ENCODE assay signal across 8 cellular contexts in genomic region chr15:40344631-40345120, GRCh38. TPM values are rescaled to one million over a fixed set of nuclear protein-coding genes. Genes with fewer than 3 reads are reported as not detected.
DNase-seq lines count a peak whose midpoint lies in the region; ATAC-seq, FAIRE-seq and TF ChIP-seq lines count a peak whose summit lies in the region.

No MANE protein-coding gene starts in this region.

- in situ Hi-C loops in HAP-1 (cut with MboI; ENCODE audit: low sequenced_read_pairs), result no loop called here

- H3K27me3 Mint-ChIP-seq in CD14-positive monocyte (ENCODE audit: low read depth in 3 of 3), result peaks cover 0 to 9% (median 7%) of the 10 kb centered on the region in 3 donors
- H3K27me3 Mint-ChIP-seq in naive thymus-derived CD8-positive, alpha-beta T cell, result no peaks in the 10 kb centered on the region

- peaks cover 33% of the 10 kb centered on the region for H3K4me1 Mint-ChIP-seq in CD14-positive monocyte
- peaks cover 0 to 6% (median 2%) of the 10 kb centered on the region in 4 donors for H3K4me1 Mint-ChIP-seq in naive thymus-derived CD8-positive, alpha-beta T cell

- no peak overlapping the region for H3K4me3 Mint-ChIP-seq in CD14-positive monocyte
- H3K4me3 Mint-ChIP-seq in naive thymus-derived CD8-positive, alpha-beta T cell, result no peak overlapping the region

- intact Hi-C loops in CD14-positive monocyte (cut with micrococcal nuclease), result loop anchor here (2.0 to 5.0 kb wide), 2 partner anchors 76 to 78 kb away; no protein-coding TSS in a partner anchor
- intact Hi-C loops in endothelial cell of umbilical vein (cut with micrococcal nuclease), result loop anchor here (1.0 kb wide), 2 partner anchors 38 to 163 kb away; partner anchors contain the start of gene KNSTRN
- intact Hi-C loops in tibial artery (cut with DNase I; ENCODE audit: low total_unique reads), result no loop called here

- no peak overlapping the region for H3K27ac Mint-ChIP-seq in CD14-positive monocyte
- no peak overlapping the region for H3K27ac Mint-ChIP-seq in naive thymus-derived CD8-positive, alpha-beta T cell

- peaks cover 5% of the 10 kb centered on the region for H3K79me2 ChIP-seq in endothelial cell of umbilical vein (ENCODE audit: control insufficient read depth, insufficient read depth, low read length)

- H3K4me3 ChIP-seq in HAP-1 (no peak overlapping the region), endothelial cell of umbilical vein (replicated peaks in 1 of 3; ENCODE audit: insufficient read depth in 1 of 3, low read depth in 1 of 3, low read length in 3 of 3) (no peak overlapping the region), tibial artery (no peak overlapping the region)

- H2AFZ ChIP-seq in endothelial cell of umbilical vein (ENCODE audit: low read depth, low read length), result peak overlapping the region; percentile 70

- no peaks in the 10 kb centered on the region for H4K20me1 ChIP-seq in endothelial cell of umbilical vein (replicated peaks; ENCODE audit: control insufficient read depth, extremely low read depth, insufficient read depth, low read length)

- H3K4me2 ChIP-seq in endothelial cell of umbilical vein (ENCODE audit: insufficient read depth, low read length), result no peak overlapping the region

- CTCF ChIA-PET in endothelial cell of umbilical vein (lab: Charles Lee), result interaction anchor here (0.8 to 3.2 kb wide), 27 partner anchors 11 to 207 kb away, joined by 3 to 82 read pairs (median 7); partner anchors contain the start of genes DISP2, INAFM2, IVD and KNSTRN

- no TSS peak for BruUV-seq in endothelial cell of umbilical vein (replicated peaks; lab: Mats Ljungman, UMichigan)

- no peak for TF ChIP-seq POLR2A in endothelial cell of umbilical vein (IDR thresholded peaks at IDR 0.05; ENCODE audit: low read depth, low read length)

- TF ChIP-seq CTCF in CD14-positive monocyte (IDR thresholded peaks at IDR 0.05), result peak; percentile 85
- peak; percentile 74 to 88 for TF ChIP-seq CTCF in endothelial cell of umbilical vein (IDR thresholded peaks at IDR 0.05; ENCODE audit: extremely low read depth in 1 of 2, insufficient read depth in 1 of 2, low read depth in 1 of 2, low read length in 2 of 2)
- peak; percentile 65 to 80 for TF ChIP-seq CTCF in tibial artery (IDR thresholded peaks at IDR 0.05)

- H3K4me1 ChIP-seq in HAP-1 (peaks cover 15% of the 10 kb centered on the region), endothelial cell of umbilical vein (ENCODE audit: control insufficient read depth, extremely low read depth, insufficient read depth, low read length) (peaks cover 41% of the 10 kb centered on the region), tibial artery (peaks cover 0 to 55% (median 52%) of the 10 kb centered on the region in 4 donors)

- POLR2A ChIA-PET in endothelial cell of umbilical vein (lab: Charles Lee), result no interaction called here
- POLR2A ChIA-PET in naive thymus-derived CD8-positive, alpha-beta T cell (lab: Charles Lee), result interaction anchor here (1.6 to 1.7 kb wide), 2 partner anchors 23 to 77 kb away, joined by 5 read pairs; no protein-coding TSS in a partner anchor

- no peaks in the 10 kb centered on the region for H3K27me3 ChIP-seq in HAP-1 (ENCODE audit: low read depth)
- H3K27me3 ChIP-seq in endothelial cell of umbilical vein (ENCODE audit: control insufficient read depth in 2 of 2, insufficient read depth in 2 of 2, low read length in 2 of 2), result no peaks in the 10 kb centered on the region
- no peaks in the 10 kb centered on the region for H3K27me3 ChIP-seq in tibial artery

- H3K9me1 ChIP-seq in endothelial cell of umbilical vein (replicated peaks; ENCODE audit: control insufficient read depth, extremely low read depth, insufficient read depth, low read length), result no peaks in the 10 kb centered on the region

- no peaks in the 10 kb centered on the region for H3K9me3 ChIP-seq in HAP-1
- no peaks in the 10 kb centered on the region for H3K9me3 ChIP-seq in endothelial cell of umbilical vein (replicated peaks; ENCODE audit: control insufficient read depth, insufficient read depth, low read length)
- H3K9me3 ChIP-seq in tibial artery, result no peaks in the 10 kb centered on the region

- H3K9me3 Mint-ChIP-seq in CD14-positive monocyte, result peaks cover 0 to 5% (median 0%) of the 10 kb centered on the region in 7 donors
- H3K9me3 Mint-ChIP-seq in naive thymus-derived CD8-positive, alpha-beta T cell, result no peaks in the 10 kb centered on the region

- dilution Hi-C loops in endothelial cell of umbilical vein (cut with MboI; ENCODE audit: extremely low pct_ligation_motif_present, low sequenced_read_pairs), result no loop called here

- H3K36me3 Mint-ChIP-seq in CD14-positive monocyte, result no peaks in the 10 kb centered on the region
- no peaks in the 10 kb centered on the region for H3K36me3 Mint-ChIP-seq in naive thymus-derived CD8-positive, alpha-beta T cell

- FAIRE-seq in endothelial cell of umbilical vein (lab: Jason Lieb, UNC), result peak; percentile 92

- peak; percentile 92 to 98 for ATAC-seq in naive thymus-derived CD8-positive, alpha-beta T cell
- ATAC-seq in HG03460 (IDR thresholded peaks at IDR 0.05; ENCODE audit: unreplicated experiment), result no peak

- no peak overlapping the region for H3K9ac ChIP-seq in endothelial cell of umbilical vein (replicated peaks; ENCODE audit: extremely low read depth, insufficient read depth, low read length)

- peak; percentile 78 for DNase-seq in CD14-positive monocyte (ENCODE audit: low spot score)
- peak; percentile 59 to 77 for DNase-seq in HAP-1 (ENCODE audit: low spot score in 2 of 2)
- DNase-seq in NOMO-1 treated with DMSO at 0.1 percent for 48 hours (lab: John Stamatoyannopoulos, UW; ENCODE audit: unreplicated experiment), result peak; percentile 54
- peak; percentile 72 for DNase-seq in activated CD8-positive, alpha-beta memory T cell treated with anti-CD3 and anti-CD28 coated beads, Interleukin-2, amount 50 U/mL, for 4 hours
- peak; percentile 36 for DNase-seq in endothelial cell of umbilical vein (ENCODE audit: low read depth, low spot score)
- DNase-seq in naive thymus-derived CD8-positive, alpha-beta T cell, result peak; percentile 49 to 81 (median 68)
- DNase-seq in tibial artery, result peak; percentile 55 to 83

- H3K36me3 ChIP-seq in HAP-1 (replicated peaks), result no peaks in the 10 kb centered on the region
- H3K36me3 ChIP-seq in endothelial cell of umbilical vein (ENCODE audit: control insufficient read depth in 2 of 2, extremely low read depth in 1 of 2, insufficient read depth in 2 of 2, low read length in 2 of 2), result no peaks in the 10 kb centered on the region
- no peaks in the 10 kb centered on the region for H3K36me3 ChIP-seq in tibial artery

- H3K27ac ChIP-seq in endothelial cell of umbilical vein (ENCODE audit: insufficient read depth, low read depth, low read length) (peak overlapping the region; percentile 96), tibial artery (peak overlapping the region; percentile 90)

RNA-seq across cellular contexts. Expression of gene CCDC9B, which starts 3.9 kb away (rescaled TPM):
- under 1 TPM; 0.13 to 0.39 TPM for polyA plus RNA-seq in CD14-positive monocyte
- 46.0 and 47.3 TPM in 2 replicates for total RNA-seq in endothelial cell of umbilical vein
- 4.8 and 7.6 TPM in 2 replicates for polyA plus RNA-seq in endothelial cell of umbilical vein
- polyA plus RNA-seq in endothelial cell of umbilical vein (2011; cell fraction: cytosol; rRNA removed), result 6.1 and 7.0 TPM in 2 replicates
- 65.5 and 69.4 TPM in 2 replicates for polyA plus RNA-seq in endothelial cell of umbilical vein (2011; cell fraction: nucleus; rRNA removed)
- 32.0 and 33.5 TPM in 2 replicates for polyA plus RNA-seq in endothelial cell of umbilical vein (2012)
- 24.9 and 26.7 TPM in 2 replicates for polyA minus RNA-seq in endothelial cell of umbilical vein
- polyA minus RNA-seq in endothelial cell of umbilical vein (2011; cell fraction: cytosol; rRNA and poly(A)+ RNA removed), result 1.3 TPM
- 28.5 and 32.2 TPM in 2 replicates for polyA minus RNA-seq in endothelial cell of umbilical vein (2011; cell fraction: nucleus; rRNA and poly(A)+ RNA removed)
- 1 to 10 TPM; 1.4 to 1.5 TPM for total RNA-seq in naive thymus-derived CD8-positive, alpha-beta T cell
- under 1 TPM in 2 of 3 donors, not detected in 1; 0.08 to 0.62 TPM for polyA plus RNA-seq in naive thymus-derived CD8-positive, alpha-beta T cell

RNA-seq across cellular contexts. Expression of gene PHGR1, which starts 6.2 kb away (rescaled TPM):
- polyA plus RNA-seq in CD14-positive monocyte, result not detected
- not detected in 2 replicates for total RNA-seq in endothelial cell of umbilical vein
- not detected in 2 replicates for polyA plus RNA-seq in endothelial cell of umbilical vein
- polyA plus RNA-seq in endothelial cell of umbilical vein (2011; cell fraction: cytosol; rRNA removed), result not detected in 2 replicates
- not detected in 2 replicates for polyA plus RNA-seq in endothelial cell of umbilical vein (2011; cell fraction: nucleus; rRNA removed)
- not detected in 2 replicates for polyA plus RNA-seq in endothelial cell of umbilical vein (2012)
- polyA minus RNA-seq in endothelial cell of umbilical vein, result not detected in 2 replicates
- polyA minus RNA-seq in endothelial cell of umbilical vein (2011; cell fraction: cytosol; rRNA and poly(A)+ RNA removed), result not detected
- not detected in 2 replicates for polyA minus RNA-seq in endothelial cell of umbilical vein (2011; cell fraction: nucleus; rRNA and poly(A)+ RNA removed)
- total RNA-seq in naive thymus-derived CD8-positive, alpha-beta T cell, result not detected
- polyA plus RNA-seq in naive thymus-derived CD8-positive, alpha-beta T cell, result not detected

RNA-seq across cellular contexts. Expression of gene DISP2, which starts 13.3 kb away (rescaled TPM):
- under 1 TPM in 1 of 2 donors, not detected in 1; 0.01 TPM for polyA plus RNA-seq in CD14-positive monocyte
- total RNA-seq in endothelial cell of umbilical vein, result 0.65 and 1.2 TPM in 2 replicates
- 0.10 and 0.24 TPM in 2 replicates for polyA plus RNA-seq in endothelial cell of umbilical vein
- 0.05 and 0.13 TPM in 2 replicates for polyA plus RNA-seq in endothelial cell of umbilical vein (2011; cell fraction: cytosol; rRNA removed)
- polyA plus RNA-seq in endothelial cell of umbilical vein (2011; cell fraction: nucleus; rRNA removed), result 0.05 and 0.10 TPM in 2 replicates
- 0.13 and 0.65 TPM in 2 replicates for polyA plus RNA-seq in endothelial cell of umbilical vein (2012)
- polyA minus RNA-seq in endothelial cell of umbilical vein, result 0.06 and 0.73 TPM in 2 replicates
- polyA minus RNA-seq in endothelial cell of umbilical vein (2011; cell fraction: cytosol; rRNA and poly(A)+ RNA removed), result 0.10 TPM
- 0.05 TPM in 2 replicates for polyA minus RNA-seq in endothelial cell of umbilical vein (2011; cell fraction: nucleus; rRNA and poly(A)+ RNA removed)
- under 1 TPM; 0.31 to 0.52 TPM for total RNA-seq in naive thymus-derived CD8-positive, alpha-beta T cell
- under 1 TPM; 0.02 to 0.73 (median 0.42) TPM for polyA plus RNA-seq in naive thymus-derived CD8-positive, alpha-beta T cell

RNA-seq across cellular contexts. Expression of gene INAFM2, which starts 21.2 kb away (rescaled TPM):
- polyA plus RNA-seq in CD14-positive monocyte (1 to 10 TPM; 5.1 to 8.3 TPM), endothelial cell of umbilical vein (9.4 and 10.4 TPM in 2 replicates)
- 23.6 and 24.1 TPM in 2 replicates for total RNA-seq in endothelial cell of umbilical vein
- 11.7 and 14.2 TPM in 2 replicates for polyA plus RNA-seq in endothelial cell of umbilical vein (2011; cell fraction: cytosol; rRNA removed)
- polyA plus RNA-seq in endothelial cell of umbilical vein (2011; cell fraction: nucleus; rRNA removed), result 11.1 and 12.5 TPM in 2 replicates
- polyA plus RNA-seq in endothelial cell of umbilical vein (2012), result 11.4 and 13.4 TPM in 2 replicates
- polyA minus RNA-seq in endothelial cell of umbilical vein, result 10.0 and 13.4 TPM in 2 replicates
- polyA minus RNA-seq in endothelial cell of umbilical vein (2011; cell fraction: cytosol; rRNA and poly(A)+ RNA removed), result 3.3 TPM
- 5.5 and 6.1 TPM in 2 replicates for polyA minus RNA-seq in endothelial cell of umbilical vein (2011; cell fraction: nucleus; rRNA and poly(A)+ RNA removed)
- 1 to 10 TPM; 6.2 to 8.1 TPM for total RNA-seq in naive thymus-derived CD8-positive, alpha-beta T cell
- 1 to 10 TPM in 2 of 3 donors, under 1 TPM in 1; 0.69 to 2.5 (median 1.9) TPM for polyA plus RNA-seq in naive thymus-derived CD8-positive, alpha-beta T cell

RNA-seq across cellular contexts. Expression of gene PLCB2, which starts 36.9 kb away (rescaled TPM):
- 10 to 100 TPM; 56.5 to 74.5 TPM for polyA plus RNA-seq in CD14-positive monocyte
- 1.5 and 4.3 TPM in 2 replicates for total RNA-seq in endothelial cell of umbilical vein
- polyA plus RNA-seq in endothelial cell of umbilical vein, result 1.6 and 1.9 TPM in 2 replicates
- 1.2 TPM in 2 replicates for polyA plus RNA-seq in endothelial cell of umbilical vein (2011; cell fraction: cytosol; rRNA removed)
- 6.7 and 10.9 TPM in 2 replicates for polyA plus RNA-seq in endothelial cell of umbilical vein (2011; cell fraction: nucleus; rRNA removed)
- 1.8 and 3.1 TPM in 2 replicates for polyA plus RNA-seq in endothelial cell of umbilical vein (2012)
- polyA minus RNA-seq in endothelial cell of umbilical vein, result 1.2 and 1.6 TPM in 2 replicates
- polyA minus RNA-seq in endothelial cell of umbilical vein (2011; cell fraction: cytosol; rRNA and poly(A)+ RNA removed), result 4.4 TPM
- 2.0 and 2.4 TPM in 2 replicates for polyA minus RNA-seq in endothelial cell of umbilical vein (2011; cell fraction: nucleus; rRNA and poly(A)+ RNA removed)
- total RNA-seq in naive thymus-derived CD8-positive, alpha-beta T cell, result 100 to 1,000 TPM; 156 to 166 TPM
- polyA plus RNA-seq in naive thymus-derived CD8-positive, alpha-beta T cell, result 10 to 100 TPM; 14.5 to 23.0 (median 22.2) TPM
